18 cellular contexts compared by ENCODE assay signal in genomic region chr17:78628547-78629435, GRCh38. TPM values are rescaled to one million over a fixed set of nuclear protein-coding genes. Genes with fewer than 3 reads are reported as not detected.
DNase-seq lines count a peak whose midpoint lies in the region; ATAC-seq and TF ChIP-seq lines count a peak whose summit lies in the region.
"Had no signal": no experiment of that assay in that cellular context is flagged by ENCODE, and none has a peak within 500 bp of the region (broad histone marks: within the 10 kb centered on the region; RNA-seq: fewer than 3 reads in every experiment).

No MANE protein-coding gene starts in this region.

- intact Hi-C loops in upper lobe of right lung (cut with DNase I), result no loop called here

- H3K23ac ChIP-seq in mesenchymal stem cell (ENCODE audit: low read length in 2 of 2), result no peak overlapping the region

- H3K9me3 ChIP-seq in SU-DHL-6 (ENCODE audit: insufficient read depth, low read length) (no peaks in the 10 kb centered on the region), mesenchymal stem cell (ENCODE audit: control insufficient read depth, low read length) (no peaks in the 10 kb centered on the region), upper lobe of right lung (no peaks in the 10 kb centered on the region)

- H3K27ac ChIP-seq in SU-DHL-6 (ENCODE audit: low read depth, low read length), result peak overlapping the region; percentile 98; the same call in 1 of the 2 replicates
- H3K27ac ChIP-seq in mesenchymal stem cell (ENCODE audit: low read length, poor library complexity, severe bottlenecking), result no peak overlapping the region
- no peak overlapping the region for H3K27ac ChIP-seq in upper lobe of right lung
- H3K27ac ChIP-seq: KMS-11 had no signal

- TF ChIP-seq CTCF in SU-DHL-6 (IDR thresholded peaks at IDR 0.05; ENCODE audit: insufficient read depth, low read length, poor library complexity, severe bottlenecking) (no peak), upper lobe of right lung (IDR thresholded peaks at IDR 0.05) (no peak)

- H3K27me3 ChIP-seq in SU-DHL-6 (ENCODE audit: low read length) (no peaks in the 10 kb centered on the region), mesenchymal stem cell (ENCODE audit: control insufficient read depth in 1 of 2, insufficient read depth in 1 of 2, low read length in 2 of 2) (peaks cover 0 to 18% of the 10 kb centered on the region in 2 experiments), upper lobe of right lung (no peaks in the 10 kb centered on the region)

- 95% methylated on average over 30 of the region's 30 CpGs for WGBS in mesenchymal stem cell

- H3K4ac ChIP-seq in mesenchymal stem cell (ENCODE audit: low read depth in 1 of 2, low read length in 2 of 2), result no peak overlapping the region

- no peak overlapping the region for H3K9ac ChIP-seq in SU-DHL-6 (ENCODE audit: low read length)
- H3K9ac ChIP-seq in mesenchymal stem cell (ENCODE audit: low read length), result no peak overlapping the region
- H3K9ac ChIP-seq: KMS-11 had no signal

- H4K8ac ChIP-seq in mesenchymal stem cell (ENCODE audit: low read length), result peak overlapping the region; percentile 42

- peak overlapping the region in 1 of 2 experiments; percentile 78 for H3K14ac ChIP-seq in mesenchymal stem cell (ENCODE audit: low read length in 2 of 2)

- peak; percentile 20 for DNase-seq in NCI-H146 treated with DMSO at 0.1 percent for 48 hours (lab: John Stamatoyannopoulos, UW; ENCODE audit: unreplicated experiment)
- DNase-seq in mesenchymal stem cell, result no peak
- peak; percentile 52 for DNase-seq in upper lobe of right lung
- DNase-seq in SHP77 (lab: John Stamatoyannopoulos, UW), result no peak
- no peak for DNase-seq in effector CD4-positive, alpha-beta T cell
- no peak for DNase-seq in A172 (ENCODE audit: low spot score)
- DNase-seq: AML-193, DMS79 treated with DMSO at 0.1 percent for 48 hours, HFFc6, NCI-H1417 treated with DMSO at 0.1 percent for 48 hours, NCI-H2081, NCI-H446 treated with DMSO at 0.1 percent for 48 hours, NCI-H748 treated with DMSO at 0.1 percent for 48 hours, RPMI8226, SIG-M5 had no signal

- H2AFZ ChIP-seq in SU-DHL-6 (ENCODE audit: low read depth, low read length, severe bottlenecking) (no peak overlapping the region), mesenchymal stem cell (ENCODE audit: low read depth, low read length) (no peak overlapping the region)

- no peaks in the 10 kb centered on the region for H4K20me1 ChIP-seq in SU-DHL-6 (ENCODE audit: low read depth, low read length)

- H3K4me1 ChIP-seq in mesenchymal stem cell (ENCODE audit: control insufficient read depth, insufficient read depth, low read depth, low read length) (peaks cover 10% of the 10 kb centered on the region), upper lobe of right lung (no peaks in the 10 kb centered on the region)

- H4K91ac ChIP-seq in mesenchymal stem cell (ENCODE audit: low read length), result peak overlapping the region; percentile 72

- H3K79me1 ChIP-seq in mesenchymal stem cell (replicated peaks; ENCODE audit: low read length, poor library complexity, severe bottlenecking), result no peaks in the 10 kb centered on the region

- peak overlapping the region in 1 of 2 experiments; percentile 41 for H3K18ac ChIP-seq in mesenchymal stem cell (ENCODE audit: low read depth in 1 of 2, low read length in 2 of 2)

- H3K4me2 ChIP-seq in SU-DHL-6 (ENCODE audit: low read depth, low read length, poor library complexity, severe bottlenecking) (no peak overlapping the region), mesenchymal stem cell (ENCODE audit: low read length, poor library complexity, severe bottlenecking) (no peak overlapping the region)
- H3K4me2 ChIP-seq: KMS-11 had no signal

- H2BK5ac ChIP-seq in mesenchymal stem cell (ENCODE audit: low read depth, low read length, poor library complexity, severe bottlenecking), result no peak overlapping the region

- H3K36me3 ChIP-seq in SU-DHL-6 (ENCODE audit: low read length), result no peaks in the 10 kb centered on the region
- H3K36me3 ChIP-seq in mesenchymal stem cell (ENCODE audit: control insufficient read depth in 1 of 2, insufficient read depth in 2 of 2, low read depth in 1 of 2, low read length in 2 of 2), result no peaks in the 10 kb centered on the region
- no peaks in the 10 kb centered on the region for H3K36me3 ChIP-seq in upper lobe of right lung

- no peak overlapping the region for H2BK15ac ChIP-seq in mesenchymal stem cell (ENCODE audit: low read depth, poor library complexity, severe bottlenecking)

- H3K4me3 ChIP-seq in SU-DHL-6 (ENCODE audit: insufficient read depth, low read length, poor library complexity, severe bottlenecking) (no peak overlapping the region), mesenchymal stem cell (ENCODE audit: insufficient read depth in 1 of 2, low read depth in 1 of 2, low read length in 2 of 2) (no peak overlapping the region), upper lobe of right lung (no peak overlapping the region)

- H2AK5ac ChIP-seq in mesenchymal stem cell (ENCODE audit: low read length, severe bottlenecking), result no peak overlapping the region

- H3K9me2 ChIP-seq in SU-DHL-6 (replicated peaks; ENCODE audit: insufficient read depth, low read length), result no peaks in the 10 kb centered on the region

- peaks cover 16% of the 10 kb centered on the region for H3F3A ChIP-seq in SU-DHL-6 (ENCODE audit: insufficient read depth)

- no peak overlapping the region for H2BK120ac ChIP-seq in mesenchymal stem cell (ENCODE audit: low read depth, low read length)

- H2BK12ac ChIP-seq in mesenchymal stem cell (ENCODE audit: low read length in 2 of 2), result peak overlapping the region in 1 of 2 experiments; percentile 15

- H3K79me2 ChIP-seq in SU-DHL-6 (ENCODE audit: insufficient read depth, low read length), result no peaks in the 10 kb centered on the region

- no peak for ATAC-seq in upper lobe of right lung

RNA-seq across cellular contexts. Expression of gene DNAH17, which starts 51.6 kb away (rescaled TPM):
- 0.06 TPM for polyA plus RNA-seq in mesenchymal stem cell (2013, experiment 1 of 2)
- polyA plus RNA-seq in mesenchymal stem cell (2013, experiment 2 of 2), result 0.01 TPM
- 2.8 TPM for total RNA-seq in upper lobe of right lung
- total RNA-seq in A172 (2014; rRNA removed; shearing (Covaris generic)), result 0.02 and 0.16 TPM in 2 replicates
- total RNA-seq: G401, HFFc6 had no signal

Comparison
In these comparisons a context has a peak if more than half of its experiments do, and no peak if none do; other contexts are left out.
1. DNase-seq: peak in NCI-H146 treated with DMSO at 0.1 percent for 48 hours (single experiment) and upper lobe of right lung (single experiment); none in mesenchymal stem cell (single experiment), SHP77 (0 of 2), effector CD4-positive, alpha-beta T cell (single experiment) and A172 (single experiment).